In the genomic region with DNA sequence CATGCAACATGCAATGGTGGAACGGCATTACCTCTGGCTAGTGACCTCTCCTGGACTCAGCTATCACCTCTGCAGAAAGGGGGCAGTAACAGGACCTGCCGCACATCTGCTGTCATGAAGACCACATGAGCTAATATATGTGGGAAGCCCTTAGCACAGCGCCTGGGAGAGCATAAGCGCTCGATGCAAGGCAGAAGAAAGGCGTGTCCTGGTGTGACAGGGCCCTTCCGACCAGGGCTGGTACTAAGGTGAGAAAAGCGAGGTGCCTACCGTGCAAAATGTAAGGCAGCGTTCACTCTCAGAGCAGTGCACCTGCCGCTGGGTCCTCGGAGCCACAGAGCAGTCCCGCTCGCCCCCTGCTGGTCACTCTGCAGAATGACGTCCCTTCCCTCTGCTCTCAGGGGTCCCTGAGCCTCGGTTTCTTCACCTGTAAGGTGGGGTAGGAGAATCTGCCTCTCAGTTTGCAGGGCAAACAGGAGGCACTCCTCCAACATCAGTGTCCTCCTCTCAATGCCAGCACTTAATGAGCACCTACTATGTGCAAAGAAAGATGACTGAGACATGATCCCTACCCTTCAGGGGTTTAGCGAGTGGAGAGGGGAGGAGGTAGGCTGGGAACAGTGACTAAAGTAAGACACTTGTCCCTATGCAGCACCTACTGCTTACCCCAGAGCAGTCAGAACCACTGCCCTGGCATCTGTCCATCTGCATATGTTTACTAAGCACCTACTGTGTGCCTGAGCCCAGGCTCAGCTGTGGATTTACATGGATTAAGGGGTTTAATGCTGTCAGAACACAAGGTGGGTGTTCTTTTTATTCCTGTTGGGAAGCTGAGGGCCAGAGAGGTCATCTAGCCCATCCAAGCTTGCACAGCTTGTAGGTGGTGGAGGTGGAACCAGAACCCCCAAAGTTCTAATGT, we compare ENCODE assay signal across 8 cellular contexts. TPM values are rescaled to one million over a fixed set of nuclear protein-coding genes. Genes with fewer than 3 reads are reported as not detected.
DNase-seq lines count a peak whose midpoint lies in the region; ATAC-seq and TF ChIP-seq lines count a peak whose summit lies in the region.

No MANE protein-coding gene starts in this region.

- no peak overlapping the region for H3K27ac ChIP-seq in spleen

- TF ChIP-seq CTCF in spleen (IDR thresholded peaks at IDR 0.05 in 8 of 11, conservative IDR thresholded peaks at IDR 0.05 in 3 of 11), result peak; percentile 87 to 96 (median 94)

- no peak for TF ChIP-seq POLR2A in spleen (IDR thresholded peaks at IDR 0.05)

- DNase-seq in Ammon's horn (ENCODE audit: low spot score), result peak; percentile 75
- peak; percentile 60 for DNase-seq in NCI-H1105 (lab: John Stamatoyannopoulos, UW)
- peak; percentile 64 for DNase-seq in T-helper 2 cell treated with Interferon-gamma antibody and Interleukin-4, amounts not matched to agents 5 μg/mL and 100 μg/mL, for 36 hours (ENCODE audit: low spot score)
- DNase-seq in amygdala (lab: John Stamatoyannopoulos, UW), result peak in 34 of 56 donors; percentile 2 to 63 (median 28)
- DNase-seq in iPS DF 19.7 (ENCODE audit: low read depth, low spot score), result peak; percentile 23
- DNase-seq in spleen, result peak; percentile 93

- H3K4me1 ChIP-seq in spleen, result peaks cover 9 to 34% (median 19%) of the 10 kb centered on the region in 6 donors

- H3K9me3 ChIP-seq in spleen, result no peaks in the 10 kb centered on the region

- H3K36me3 ChIP-seq in spleen, result no peaks in the 10 kb centered on the region

- peak overlapping the region; percentile 12 for H3K27ac Mint-ChIP-seq in T-helper 2 cell treated with Interferon-gamma antibody and Interleukin-4, amounts not matched to agents 5 μg/mL and 100 μg/mL, for 36 hours

- WGBS in spleen, 5 donors, result 6 to 13% (median 7%) methylated on average over 8 to 17 of the region's 17 CpGs

- H3K27me3 Mint-ChIP-seq in T-helper 2 cell treated with Interferon-gamma antibody and Interleukin-4, amounts not matched to agents 5 μg/mL and 100 μg/mL, for 36 hours (ENCODE audit: low read depth), result no peaks in the 10 kb centered on the region

- H3K4me3 ChIP-seq in spleen, result peak overlapping the region in 1 of 8 donors; percentile 38

- peak overlapping the region; percentile 64 for H3K4me3 Mint-ChIP-seq in T-helper 2 cell treated with Interferon-gamma antibody and Interleukin-4, amounts not matched to agents 5 μg/mL and 100 μg/mL, for 36 hours

- H3K36me3 Mint-ChIP-seq in T-helper 2 cell treated with Interferon-gamma antibody and Interleukin-4, amounts not matched to agents 5 μg/mL and 100 μg/mL, for 36 hours (ENCODE audit: low read depth), result peaks cover 22% of the 10 kb centered on the region

- ATAC-seq in GM19328 (IDR thresholded peaks at IDR 0.05; ENCODE audit: unreplicated experiment) (peak; percentile 51), GM18870 (IDR thresholded peaks at IDR 0.05; ENCODE audit: unreplicated experiment) (no peak)

- H3K4me1 Mint-ChIP-seq in T-helper 2 cell treated with Interferon-gamma antibody and Interleukin-4, amounts not matched to agents 5 μg/mL and 100 μg/mL, for 36 hours (ENCODE audit: low read depth), result peaks cover 27% of the 10 kb centered on the region

- intact Hi-C loops in spleen (cut with DNase I; ENCODE audit: low total_unique reads), result loop anchor here (2.0 to 10.0 kb wide), 2 partner anchors 68 to 274 kb away; no protein-coding TSS in a partner anchor

- H3K27me3 ChIP-seq in spleen (replicated peaks in 1 of 7), result peaks cover 0 to 39% (median 0%) of the 10 kb centered on the region in 7 donors

- no peaks in the 10 kb centered on the region for H3K9me3 Mint-ChIP-seq in T-helper 2 cell treated with Interferon-gamma antibody and Interleukin-4, amounts not matched to agents 5 μg/mL and 100 μg/mL, for 36 hours

RNA-seq across cellular contexts. Expression of gene PTGIS, which starts 41.1 kb away (rescaled TPM):
- 1 to 10 TPM in 3 of 7 donors, under 1 TPM in 4; 0.34 to 1.6 (median 0.98) TPM for total RNA-seq in spleen
- polyA plus RNA-seq in spleen, result 1 to 10 TPM in 1 of 3 donors, under 1 TPM in 2; 0.15 to 1.5 (median 0.86) TPM

Comparison
In these comparisons a context has a peak if more than half of its experiments do, and no peak if none do; other contexts are left out.
1. DNase-seq: peak in every context shown above with its lines; median percentile 93 in spleen; 75 in Ammon's horn; 64 in T-helper 2 cell treated with Interferon-gamma antibody and Interleukin-4, amounts not matched to agents 5 μg/mL and 100 μg/mL, for 36 hours; 60 in NCI-H1105; 28 in amygdala; 23 in iPS DF 19.7.